9 cellular contexts compared by ENCODE assay signal in the genomic region with DNA sequence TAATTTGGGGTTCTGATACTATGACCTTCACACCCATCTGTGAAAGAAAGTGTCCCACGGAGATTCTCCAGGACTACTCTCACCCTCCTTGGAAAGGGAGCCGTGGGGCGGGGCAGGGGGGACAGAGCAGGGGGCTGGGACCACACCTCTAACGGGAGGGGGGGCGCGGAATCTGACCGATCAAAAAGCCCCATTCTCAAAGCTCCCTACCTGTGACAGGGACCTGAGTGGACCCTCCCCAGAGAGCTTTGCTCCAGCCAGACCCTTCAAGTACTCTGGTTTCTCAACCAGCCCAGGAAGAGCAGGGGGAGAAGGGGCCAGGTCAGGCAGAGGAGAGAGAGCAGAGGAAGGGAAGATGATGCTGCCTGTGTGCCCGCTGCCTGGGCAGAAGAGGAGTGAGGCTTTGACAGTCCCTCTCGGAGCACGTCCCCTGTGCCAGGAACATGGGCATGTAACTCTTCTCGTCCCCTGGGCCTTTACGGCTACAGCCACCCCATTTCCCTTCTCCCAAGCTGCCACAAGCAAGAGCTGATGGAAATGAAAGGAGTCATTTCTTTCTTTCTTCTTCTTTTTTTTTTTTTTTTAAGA. TPM values are rescaled to one million over a fixed set of nuclear protein-coding genes. Genes with fewer than 3 reads are reported as not detected.
DNase-seq lines count a peak whose midpoint lies in the region; ATAC-seq and TF ChIP-seq lines count a peak whose summit lies in the region.
"Had no signal": no experiment of that assay in that cellular context is flagged by ENCODE, and none has a peak within 500 bp of the region (broad histone marks: within the 10 kb centered on the region; RNA-seq: fewer than 3 reads in every experiment).

No MANE protein-coding gene starts in this region.

- no peaks in the 10 kb centered on the region for H3K9me3 Mint-ChIP-seq in activated naive CD8-positive, alpha-beta T cell (ENCODE audit: low read depth)
- H3K9me3 Mint-ChIP-seq in memory B cell: no peaks in the 10 kb centered on the region

- H3K9me3 ChIP-seq in heart right ventricle: no peaks in the 10 kb centered on the region
- H3K9me3 ChIP-seq in transverse colon: no peaks in the 10 kb centered on the region

- H3K4me3 Mint-ChIP-seq in activated naive CD8-positive, alpha-beta T cell: peak overlapping the region; percentile 95
- H3K4me3 Mint-ChIP-seq in memory B cell: peak overlapping the region; percentile 95

- TF ChIP-seq CTCF in heart right ventricle (IDR thresholded peaks at IDR 0.05): no peak
- TF ChIP-seq CTCF in transverse colon (IDR thresholded peaks at IDR 0.05): no peak

- peaks cover 16 to 70% (median 49%) of the 10 kb centered on the region in 9 donors for H3K4me1 ChIP-seq in heart right ventricle
- peaks cover 0 to 47% (median 15%) of the 10 kb centered on the region in 4 donors for H3K4me1 ChIP-seq in transverse colon

- WGBS in heart right ventricle, 2 donors: 50 to 62% methylated on average over 12 of the region's 12 CpGs
- 49 to 83% methylated on average over 4 to 12 of the region's 12 CpGs for WGBS in transverse colon (ENCODE audit: low coverage in 1 of 2), 2 donors

- peak overlapping the region; percentile 93 for H3K27ac Mint-ChIP-seq in activated naive CD8-positive, alpha-beta T cell
- H3K27ac Mint-ChIP-seq in memory B cell: peak overlapping the region; percentile 87

- peaks cover 18% of the 10 kb centered on the region for H3K36me3 Mint-ChIP-seq in activated naive CD8-positive, alpha-beta T cell
- H3K36me3 Mint-ChIP-seq in memory B cell: peaks cover 28% of the 10 kb centered on the region

- TF ChIP-seq EP300 in transverse colon (IDR thresholded peaks at IDR 0.05; ENCODE audit: low read depth): no peak

- H3K36me3 ChIP-seq in heart right ventricle (peaks cover 0 to 39% (median 20%) of the 10 kb centered on the region in 9 donors), transverse colon (peaks cover 0 to 9% (median 0%) of the 10 kb centered on the region in 4 donors)

- in situ Hi-C loops in transverse colon (cut with MboI; ENCODE audit: low pct_ligation_motif_present in 1 of 4, low pct_unique_long_range_greater_than_20kb in 1 of 4, low sequenced_read_pairs in 3 of 4): no loop called here

- DNase-seq in heart right ventricle (no peak), left ventricle myocardium superior (no peak), memory B cell (ENCODE audit: low spot score in 2 of 2) (no peak), transverse colon (no peak), kidney glomerular epithelial cell (lab: John Stamatoyannopoulos, UW) (no peak), GDM1 (lab: John Stamatoyannopoulos, UW) (no peak)
- DNase-seq: NCI-H446 treated with DMSO at 0.1 percent for 48 hours had no signal

- H3K4me1 Mint-ChIP-seq in activated naive CD8-positive, alpha-beta T cell (ENCODE audit: low read depth): peaks cover 68% of the 10 kb centered on the region
- H3K4me1 Mint-ChIP-seq in memory B cell: peaks cover 32% of the 10 kb centered on the region

- no peaks in the 10 kb centered on the region for H3K27me3 Mint-ChIP-seq in activated naive CD8-positive, alpha-beta T cell
- H3K27me3 Mint-ChIP-seq in memory B cell: no peaks in the 10 kb centered on the region

- intact Hi-C loops in heart right ventricle (cut with DNase I) (loop anchor here in 6 of 10 donors (5.0 to 10.0 kb wide), 4 partner anchors 86 to 268 kb away; partner anchors contain the start of genes RNASEK (in 5 of the 6) and BCL6B (in 1 of the 6)), left ventricle myocardium superior (cut with micrococcal nuclease) (no loop called here), transverse colon (cut with DNase I; ENCODE audit: low total_unique reads) (no loop called here)

- H3K27me3 ChIP-seq in heart right ventricle: no peaks in the 10 kb centered on the region
- H3K27me3 ChIP-seq in transverse colon: no peaks in the 10 kb centered on the region

- H3K4me3 ChIP-seq in heart right ventricle (peak overlapping the region; percentile 33 to 80 (median 70)), transverse colon (peak overlapping the region; percentile 35 to 68 (median 46))

- ATAC-seq in heart right ventricle: no peak
- no peak for ATAC-seq in left ventricle myocardium superior
- ATAC-seq in memory B cell (ENCODE audit: low read depth): peak; percentile 16
- no peak for ATAC-seq in HG03354 (IDR thresholded peaks at IDR 0.05; ENCODE audit: poor library complexity, severe bottlenecking, unreplicated experiment)

- no peak for TF ChIP-seq POLR2A in transverse colon (IDR thresholded peaks at IDR 0.05)

- H3K27ac ChIP-seq in heart right ventricle: peak overlapping the region; percentile 84 to 98 (median 94)
- H3K27ac ChIP-seq in transverse colon: peak overlapping the region; percentile 77 to 91 (median 85)

RNA-seq across cellular contexts. Expression of gene XAF1, which starts 0.7 kb away (rescaled TPM):
- 10 to 100 TPM; 12.8 to 59.8 (median 28.1) TPM for total RNA-seq in heart right ventricle
- 10 to 100 TPM; 12.4 to 94.8 TPM for polyA plus RNA-seq in heart right ventricle
- 18.7 TPM for total RNA-seq in left ventricle myocardium superior
- 10 to 100 TPM in 3 of 4 donors, 1 to 10 TPM in 1; 6.7 to 15.5 (median 14.1) TPM for total RNA-seq in transverse colon

RNA-seq across cellular contexts. Expression of gene FBXO39, which starts 19.5 kb away (rescaled TPM):
- total RNA-seq in heart right ventricle (under 1 TPM in 1 of 10 donors, not detected in 9; 0.26 TPM), left ventricle myocardium superior (not detected), transverse colon (not detected)
- under 1 TPM; 0.13 to 0.37 TPM for polyA plus RNA-seq in heart right ventricle

RNA-seq across cellular contexts. Expression of gene SLC13A5, which starts 43.4 kb away (rescaled TPM):
- under 1 TPM in 2 of 10 donors, not detected in 8; 0.17 to 0.36 TPM for total RNA-seq in heart right ventricle
- polyA plus RNA-seq in heart right ventricle: under 1 TPM in 1 of 2 donors, not detected in 1; 0.03 TPM
- total RNA-seq in left ventricle myocardium superior: not detected
- total RNA-seq in transverse colon: not detected

Comparison
In these comparisons a context has a peak if more than half of its experiments do, and no peak if none do; other contexts are left out.
1. intact Hi-C loops: an anchor here in heart right ventricle (5.0 to 10.0 kb wide); none called in left ventricle myocardium superior and transverse colon.